Comparison of ENCODE assay signal across 12 cellular contexts in genomic region chr11:61335355-61335710, GRCh38. TPM values are rescaled to one million over a fixed set of nuclear protein-coding genes. Genes with fewer than 3 reads are reported as not detected.
A peak's percentile ranks its signal among the peaks of the same experiment; 100 is the strongest.
DNase-seq lines count a peak whose midpoint lies in the region; TF ChIP-seq lines count a peak whose summit lies in the region.
"Had no signal": no experiment of that assay in that cellular context is flagged by ENCODE, and none has a peak within 500 bp of the region (broad histone marks: within the 10 kb centered on the region; RNA-seq: fewer than 3 reads in every experiment).

No MANE protein-coding gene starts in this region.

- intact Hi-C loops in mammary epithelial cell (cut with micrococcal nuclease), result no loop called here

- no peaks in the 10 kb centered on the region for H4K20me1 ChIP-seq in OCI-LY1 (ENCODE audit: insufficient read depth, low read length)
- no peaks in the 10 kb centered on the region for H4K20me1 ChIP-seq in mammary epithelial cell (ENCODE audit: insufficient read depth, low read length)
- no peaks in the 10 kb centered on the region for H4K20me1 ChIP-seq in MM.1S (ENCODE audit: insufficient read depth, low read length)

- peaks cover 0 to 34% (median 2%) of the 10 kb centered on the region in 3 donors for H3K36me3 Mint-ChIP-seq in CD8-positive, alpha-beta memory T cell
- peaks cover 14% of the 10 kb centered on the region for H3K36me3 Mint-ChIP-seq in nephron progenitor cell (ENCODE audit: low read depth)

- H3K79me2 ChIP-seq in OCI-LY1 (ENCODE audit: insufficient read depth, low read length) (peaks cover 25% of the 10 kb centered on the region), mammary epithelial cell (ENCODE audit: insufficient read depth, low read length) (peaks cover 33% of the 10 kb centered on the region), MM.1S (ENCODE audit: low read length) (peaks cover 33% of the 10 kb centered on the region)

- POLR2A ChIA-PET in CD8-positive, alpha-beta memory T cell (lab: Charles Lee), result interaction anchor here (1.2 to 4.2 kb wide), 3 partner anchors 27 to 94 kb away, joined by 4 to 42 read pairs (median 10); partner anchors contain the start of genes CPSF7, CYB561A3, SDHAF2 and TMEM138

- H3F3A ChIP-seq in OCI-LY1 (ENCODE audit: insufficient read depth, low read length) (no peaks in the 10 kb centered on the region), MM.1S (ENCODE audit: insufficient read depth, low read length) (0 out of 2 replicates have a peak, but pooled peaks cover 4% of the 10 kb centered on the region)

- peaks cover 37 to 51% (median 39%) of the 10 kb centered on the region in 3 donors for H3K4me1 Mint-ChIP-seq in CD8-positive, alpha-beta memory T cell
- H3K4me1 Mint-ChIP-seq in nephron progenitor cell, result peaks cover 59% of the 10 kb centered on the region

- dilution Hi-C loops in mammary epithelial cell (cut with HindIII; ENCODE audit: low sequenced_read_pairs), result no loop called here

- in situ Hi-C loops in mammary epithelial cell (cut with MboI; ENCODE audit: low sequenced_read_pairs in 2 of 2), result loop anchor here in 1 of 2 donors (5.0 kb wide), 1 partner anchor 52 kb away; no protein-coding TSS in a partner anchor

- H3K27me3 Mint-ChIP-seq in CD8-positive, alpha-beta memory T cell, result peaks cover 0 to 3% of the 10 kb centered on the region in 2 donors
- no peaks in the 10 kb centered on the region for H3K27me3 Mint-ChIP-seq in nephron progenitor cell (ENCODE audit: low read depth, poor library complexity)

- no peaks in the 10 kb centered on the region for H3K36me3 ChIP-seq in CD8-positive, alpha-beta memory T cell (ENCODE audit: insufficient read depth, low read length)
- H3K36me3 ChIP-seq in OCI-LY1 (ENCODE audit: insufficient read depth, low read length) (peaks cover 20% of the 10 kb centered on the region), mammary epithelial cell (ENCODE audit: insufficient read depth, low read length) (no peaks in the 10 kb centered on the region), MM.1S (replicated peaks; ENCODE audit: insufficient read depth, low read length) (no peaks in the 10 kb centered on the region), right atrium auricular region (no peaks in the 10 kb centered on the region)
- H3K36me3 ChIP-seq: left ventricle myocardium inferior had no signal

- no CpG with 5 or more reads among the region's 1 CpG for WGBS in mammary epithelial cell (ENCODE audit: low coverage, missing lambda C conversion rate)

- no peak overlapping the region for H3K27ac ChIP-seq in CD8-positive, alpha-beta memory T cell (ENCODE audit: low read depth, low read length)
- H3K27ac ChIP-seq in OCI-LY1 (ENCODE audit: low read depth, low read length, poor library complexity, severe bottlenecking) (peak overlapping the region; percentile 90), mammary epithelial cell (ENCODE audit: insufficient read depth, low read depth, low read length) (no peak overlapping the region), MM.1S (ENCODE audit: low read length) (no peak overlapping the region), right atrium auricular region (no peak overlapping the region)

- H3K9ac ChIP-seq in OCI-LY1 (ENCODE audit: low read length), result peak overlapping the region; percentile 1; the same call in 1 of the 2 replicates
- peak overlapping the region; percentile 3 for H3K9ac ChIP-seq in mammary epithelial cell (ENCODE audit: insufficient read depth, low read length)
- no peak overlapping the region for H3K9ac ChIP-seq in MM.1S (ENCODE audit: low read length)

- CTCF ChIA-PET in CD8-positive, alpha-beta memory T cell (lab: Charles Lee), result interaction anchor here (0.9 to 5.7 kb wide), 21 partner anchors 8 to 181 kb away, joined by 3 to 159 read pairs (median 8); partner anchors contain the start of genes CPSF7, CYB561A3, SDHAF2 and TMEM138
- CTCF ChIA-PET in mammary epithelial cell (lab: Charles Lee; ENCODE audit: low non-redundant PET), result interaction anchor here (1.8 kb wide), 1 partner anchor 49 kb away, joined by 32 read pairs; no protein-coding TSS in a partner anchor

- H3K4me3 ChIP-seq in CD8-positive, alpha-beta memory T cell (ENCODE audit: low read length), result no peak overlapping the region
- H3K4me3 ChIP-seq in OCI-LY1 (ENCODE audit: low read depth, low read length, poor library complexity, severe bottlenecking) (no peak overlapping the region), mammary epithelial cell (replicated peaks in 1 of 3; ENCODE audit: insufficient read depth in 1 of 3, low read depth in 2 of 3, low read length in 3 of 3) (no peak overlapping the region), MM.1S (ENCODE audit: low read length) (no peak overlapping the region), right atrium auricular region (no peak overlapping the region)
- H3K4me3 ChIP-seq: GM12878, left ventricle myocardium inferior had no signal

- H3K4me1 ChIP-seq in CD8-positive, alpha-beta memory T cell (ENCODE audit: insufficient read depth, low read length), result peaks cover 39% of the 10 kb centered on the region
- peaks cover 54% of the 10 kb centered on the region for H3K4me1 ChIP-seq in OCI-LY1 (ENCODE audit: insufficient read depth, low read length, severe bottlenecking)
- peaks cover 35% of the 10 kb centered on the region for H3K4me1 ChIP-seq in mammary epithelial cell (ENCODE audit: insufficient read depth, low read length)
- H3K4me1 ChIP-seq in MM.1S (ENCODE audit: low read length), result peaks cover 28% of the 10 kb centered on the region
- peaks cover 0 to 28% of the 10 kb centered on the region in 2 donors for H3K4me1 ChIP-seq in right atrium auricular region

- no peaks in the 10 kb centered on the region for H3K9me3 Mint-ChIP-seq in CD8-positive, alpha-beta memory T cell
- H3K9me3 Mint-ChIP-seq in nephron progenitor cell, result no peaks in the 10 kb centered on the region

- BruUV-seq in mammary epithelial cell (replicated peaks; lab: Mats Ljungman, UMichigan), result no TSS peak

- H3K4me3 Mint-ChIP-seq in CD8-positive, alpha-beta memory T cell, result peak overlapping the region in 2 of 7 donors; percentile 69 to 95
- peak overlapping the region; percentile 44 for H3K4me3 Mint-ChIP-seq in nephron progenitor cell

- peak overlapping the region in 7 of 8 donors; percentile 54 to 98 (median 90) for H3K27ac Mint-ChIP-seq in CD8-positive, alpha-beta memory T cell
- peak overlapping the region; percentile 71 for H3K27ac Mint-ChIP-seq in nephron progenitor cell

- DNase-seq in CD8-positive, alpha-beta memory T cell, result no peak
- DNase-seq in mammary epithelial cell, result no peak
- no peak for DNase-seq in nephron progenitor cell
- DNase-seq in SIG-M5 treated with dmso at 0.1 percent for 504 hours (lab: John Stamatoyannopoulos, UW; ENCODE audit: unreplicated experiment), result no peak
- DNase-seq in medulla oblongata (ENCODE audit: extremely low spot score), result no peak
- DNase-seq in MM.1S, result no peak
- no peak for DNase-seq in right atrium auricular region (ENCODE audit: low spot score)
- DNase-seq: left ventricle myocardium inferior, NCI-H1092, NCI-H82 had no signal

- H3K4me2 ChIP-seq in OCI-LY1 (ENCODE audit: low read length) (peak overlapping the region; percentile 20; the same call in 1 of the 2 replicates), mammary epithelial cell (ENCODE audit: insufficient read depth, low read depth, low read length) (no peak overlapping the region), MM.1S (ENCODE audit: low read depth, low read length) (no peak overlapping the region)

- no peak overlapping the region for H2AFZ ChIP-seq in OCI-LY1 (ENCODE audit: low read length)
- H2AFZ ChIP-seq in mammary epithelial cell (ENCODE audit: low read depth, low read length), result peak overlapping the region; percentile 36
- H2AFZ ChIP-seq in MM.1S (ENCODE audit: low read length), result no peak overlapping the region

- no peaks in the 10 kb centered on the region for H3K27me3 ChIP-seq in CD8-positive, alpha-beta memory T cell (ENCODE audit: insufficient read depth, low read length, poor library complexity, severe bottlenecking)
- H3K27me3 ChIP-seq in OCI-LY1 (ENCODE audit: insufficient read depth, low read length), result no peaks in the 10 kb centered on the region
- H3K27me3 ChIP-seq in mammary epithelial cell (ENCODE audit: insufficient read depth, low read length), result no peaks in the 10 kb centered on the region
- H3K27me3 ChIP-seq in MM.1S (replicated peaks; ENCODE audit: insufficient read depth, low read length), result no peaks in the 10 kb centered on the region
- H3K27me3 ChIP-seq in right atrium auricular region, result no peaks in the 10 kb centered on the region

- no peak for TF ChIP-seq CTCF in OCI-LY1 (IDR thresholded peaks at IDR 0.05; ENCODE audit: low read length)
- TF ChIP-seq CTCF in mammary epithelial cell (conservative IDR thresholded peaks at IDR 0.05 in 1 of 2, IDR thresholded peaks at IDR 0.05 in 1 of 2; ENCODE audit: extremely low read depth in 1 of 2, insufficient read depth in 1 of 2, low read depth in 1 of 2, low read length in 2 of 2), result no peak
- no peak for TF ChIP-seq CTCF in nephron progenitor cell (IDR thresholded peaks at IDR 0.05)
- no peak for TF ChIP-seq CTCF in MM.1S (IDR thresholded peaks at IDR 0.05; ENCODE audit: low read length)
- no peak for TF ChIP-seq CTCF in right atrium auricular region (IDR thresholded peaks at IDR 0.05)

- H3K9me2 ChIP-seq in OCI-LY1 (ENCODE audit: low read depth, low read length) (no peaks in the 10 kb centered on the region), MM.1S (replicated peaks; ENCODE audit: insufficient read depth, low read length) (no peaks in the 10 kb centered on the region)

- H3K9me3 ChIP-seq in CD8-positive, alpha-beta memory T cell (ENCODE audit: low read length), result no peaks in the 10 kb centered on the region
- H3K9me3 ChIP-seq in OCI-LY1 (ENCODE audit: low read length), result no peaks in the 10 kb centered on the region
- no peaks in the 10 kb centered on the region for H3K9me3 ChIP-seq in mammary epithelial cell (replicated peaks; ENCODE audit: insufficient read depth, low read length)
- H3K9me3 ChIP-seq in MM.1S (replicated peaks; ENCODE audit: insufficient read depth, low read length), result no peaks in the 10 kb centered on the region
- no peaks in the 10 kb centered on the region for H3K9me3 ChIP-seq in right atrium auricular region
- H3K9me3 ChIP-seq: left ventricle myocardium inferior had no signal

RNA-seq across cellular contexts. Expression of gene TKFC, which starts 2.3 kb away (rescaled TPM):
- total RNA-seq in CD8-positive, alpha-beta memory T cell, result 10 to 100 TPM; 66.8 to 72.4 TPM
- polyA plus RNA-seq in CD8-positive, alpha-beta memory T cell, result 31.8 TPM
- total RNA-seq in mammary epithelial cell, result 10 to 100 TPM; 30.0 to 65.3 TPM
- 29.5 TPM for polyA plus RNA-seq in mammary epithelial cell
- 18.2 TPM for polyA minus RNA-seq in mammary epithelial cell
- total RNA-seq in right atrium auricular region, result 10 to 100 TPM in 1 of 2 donors, 1 to 10 TPM in 1; 9.7 to 11.3 TPM

RNA-seq across cellular contexts. Expression of gene DDB1, which starts 2.4 kb away (rescaled TPM):
- 100 to 1,000 TPM; 302 to 307 TPM for total RNA-seq in CD8-positive, alpha-beta memory T cell
- polyA plus RNA-seq in CD8-positive, alpha-beta memory T cell, result 120 TPM
- total RNA-seq in mammary epithelial cell, result 100 to 1,000 TPM; 214 to 230 TPM
- 225 TPM for polyA plus RNA-seq in mammary epithelial cell
- 327 TPM for polyA minus RNA-seq in mammary epithelial cell
- 100 to 1,000 TPM; 118 to 133 TPM for total RNA-seq in right atrium auricular region

RNA-seq across cellular contexts. Expression of gene CYB561A3, which starts 26.3 kb away (rescaled TPM):
- total RNA-seq in CD8-positive, alpha-beta memory T cell, result 10 to 100 TPM; 53.0 to 53.7 TPM
- polyA plus RNA-seq in CD8-positive, alpha-beta memory T cell, result 62.1 TPM
- 10 to 100 TPM; 65.8 to 74.8 TPM for total RNA-seq in mammary epithelial cell
- polyA plus RNA-seq in mammary epithelial cell, result 59.4 TPM
- polyA minus RNA-seq in mammary epithelial cell, result 78.6 TPM
- 10 to 100 TPM; 15.0 to 27.3 TPM for total RNA-seq in right atrium auricular region

RNA-seq across cellular contexts. Expression of gene TMEM138, which starts 26.8 kb away (rescaled TPM):
- 10 to 100 TPM; 74.4 to 75.1 TPM for total RNA-seq in CD8-positive, alpha-beta memory T cell
- 54.3 TPM for polyA plus RNA-seq in CD8-positive, alpha-beta memory T cell
- total RNA-seq in mammary epithelial cell (10 to 100 TPM; 40.2 to 81.9 TPM), right atrium auricular region (10 to 100 TPM; 12.6 to 18.2 TPM)
- polyA plus RNA-seq in mammary epithelial cell, result 57.8 TPM
- polyA minus RNA-seq in mammary epithelial cell, result 31.5 TPM

RNA-seq across cellular contexts. Expression of gene VWCE, which starts 40.2 kb away (rescaled TPM):
- 10 to 100 TPM; 11.3 to 12.4 TPM for total RNA-seq in CD8-positive, alpha-beta memory T cell
- not detected for polyA plus RNA-seq in CD8-positive, alpha-beta memory T cell
- total RNA-seq in mammary epithelial cell, result under 1 TPM; 0.50 to 0.82 TPM
- polyA plus RNA-seq in mammary epithelial cell, result 0.34 TPM
- not detected for polyA minus RNA-seq in mammary epithelial cell
- under 1 TPM; 0.48 to 0.94 TPM for total RNA-seq in right atrium auricular region
